Comparison of ENCODE assay signal across 26 cellular contexts in the genomic region with DNA sequence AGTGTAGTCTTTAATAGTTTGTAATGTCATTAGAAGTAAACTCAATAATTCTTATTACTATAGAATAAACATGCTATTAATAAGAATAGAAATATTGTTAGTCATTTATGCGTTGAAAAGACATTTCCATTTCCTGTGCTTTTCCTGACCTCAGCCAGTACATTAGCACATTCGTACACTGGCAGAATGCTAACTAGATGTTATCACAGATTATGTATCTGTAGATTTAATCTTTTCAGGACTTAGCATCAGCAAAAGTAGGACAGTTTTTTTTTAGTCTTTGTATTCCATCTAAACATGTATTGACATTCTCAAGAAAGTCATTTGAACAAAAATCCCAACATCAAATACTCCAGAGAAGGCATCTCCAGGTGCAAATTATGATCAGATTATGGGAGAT.
"Had no signal": no experiment of that assay in that cellular context is flagged by ENCODE, and none has a peak within 500 bp of the region (broad histone marks: within the 10 kb centered on the region; RNA-seq: fewer than 3 reads in every experiment).

No MANE protein-coding gene starts in this region.

- H3K4me1 ChIP-seq: colonic mucosa, foreskin keratinocyte, left lung had no signal

- DNase-seq: colonic mucosa; cortex of kidney; effector CD8-positive, alpha-beta T cell; effector memory CD8-positive, alpha-beta T cell; endodermal cell; foreskin keratinocyte; heart left ventricle; hypothalamus; immature natural killer cell; left cardiac atrium; left lung; left ventricle myocardium superior; lower lobe of right lung; mammary epithelial cell; mesendoderm; midbrain; naive B cell; naive thymus-derived CD8-positive, alpha-beta T cell had no signal

- H3K4me3 ChIP-seq: colonic mucosa, esophagus muscularis mucosa, gastroesophageal sphincter, heart left ventricle, hepatocyte, left lung, lower lobe of right lung had no signal

- H3K27ac Mint-ChIP-seq: dendritic cell treated with granulocyte-macrophage colony-stimulating factor and Interleukin-4, amounts not matched to agents 40 ng/mL and 50 ng/mL, for 4 days; effector memory CD8-positive, alpha-beta T cell; endodermal cell; immature natural killer cell; memory B cell; naive thymus-derived CD8-positive, alpha-beta T cell had no signal

- ATAC-seq: effector memory CD8-positive, alpha-beta T cell; foreskin keratinocyte; gastroesophageal sphincter; heart left ventricle; left cardiac atrium; left lung; left ventricle myocardium superior; lower lobe of right lung; naive thymus-derived CD8-positive, alpha-beta T cell had no signal

- FAIRE-seq: endometrium, frontal cortex, keratinocyte had no signal

- H3K27me3 Mint-ChIP-seq: dendritic cell treated with granulocyte-macrophage colony-stimulating factor and Interleukin-4, amounts not matched to agents 40 ng/mL and 50 ng/mL, for 4 days; effector memory CD8-positive, alpha-beta T cell; memory B cell; naive B cell; naive thymus-derived CD8-positive, alpha-beta T cell had no signal

- H3K4me2 ChIP-seq: hepatocyte had no signal

- H3K27me3 ChIP-seq: colonic mucosa, esophagus muscularis mucosa, foreskin keratinocyte, gastroesophageal sphincter, heart left ventricle, hepatocyte, left lung had no signal

- H3K9me3 Mint-ChIP-seq: dendritic cell treated with granulocyte-macrophage colony-stimulating factor and Interleukin-4, amounts not matched to agents 40 ng/mL and 50 ng/mL, for 4 days; immature natural killer cell had no signal

- H3K27ac ChIP-seq: colonic mucosa, esophagus muscularis mucosa, foreskin keratinocyte, gastroesophageal sphincter, heart left ventricle, hepatocyte, left lung, lower lobe of right lung had no signal

- H3K9me3 ChIP-seq: colonic mucosa, esophagus muscularis mucosa, gastroesophageal sphincter, heart left ventricle, left lung, lower lobe of right lung had no signal

- H3K4me3 Mint-ChIP-seq: dendritic cell treated with granulocyte-macrophage colony-stimulating factor and Interleukin-4, amounts not matched to agents 40 ng/mL and 50 ng/mL, for 4 days; effector memory CD8-positive, alpha-beta T cell; endodermal cell; immature natural killer cell; memory B cell; naive B cell; naive thymus-derived CD8-positive, alpha-beta T cell had no signal

- H2AFZ ChIP-seq: hepatocyte had no signal

- H3K36me3 ChIP-seq: colonic mucosa, esophagus muscularis mucosa, gastroesophageal sphincter, heart left ventricle, left lung, lower lobe of right lung had no signal
